In genomic region chr20:44884907-44885391, GRCh38 we compare ENCODE assay signal across 8 cellular contexts. TPM values are rescaled to one million over a fixed set of nuclear protein-coding genes. Genes with fewer than 3 reads are reported as not detected.
A peak's percentile ranks its signal among the peaks of the same experiment; 100 is the strongest.
DNase-seq lines count a peak whose midpoint lies in the region; ATAC-seq, FAIRE-seq and TF ChIP-seq lines count a peak whose summit lies in the region.

No MANE protein-coding gene starts in this region.

- H3K36me3 ChIP-seq in ACC112 (ENCODE audit: insufficient read depth, low read length) (peaks cover 16% of the 10 kb centered on the region), bronchial epithelial cell (ENCODE audit: control insufficient read depth, insufficient read depth, low read length) (no peaks in the 10 kb centered on the region), muscle layer of colon (ENCODE audit: insufficient read depth, low read length) (peaks cover 7% of the 10 kb centered on the region)

- peaks cover 44% of the 10 kb centered on the region for H3K79me2 ChIP-seq in ACC112 (ENCODE audit: control insufficient read depth, insufficient read depth, low read length, unreplicated experiment)

- no peak for DNase-seq in bronchial epithelial cell (ENCODE audit: low read depth)
- no peak for DNase-seq in hepatic stellate cell (ENCODE audit: low spot score)
- DNase-seq in inferior parietal cortex (ENCODE audit: extremely low spot score), result no peak
- DNase-seq in effector CD8-positive, alpha-beta T cell (lab: John Stamatoyannopoulos, UW), result no peak

- H3K4me3 ChIP-seq in ACC112 (ENCODE audit: low read depth, low read length) (peak overlapping the region; percentile 94), bronchial epithelial cell (ENCODE audit: low read depth, low read length) (peak overlapping the region; percentile 88), muscle layer of colon (ENCODE audit: low read depth in 1 of 2, low read length in 2 of 2) (peak overlapping the region; percentile 71 to 98)

- ATAC-seq in HG03469 (IDR thresholded peaks at IDR 0.05; ENCODE audit: unreplicated experiment) (peak; percentile 16), GM21528 (IDR thresholded peaks at IDR 0.05; ENCODE audit: low FRiP score, unreplicated experiment) (no peak)

- H2AFZ ChIP-seq in ACC112 (ENCODE audit: low read length, unreplicated experiment), result peak overlapping the region; percentile 95

- no peaks in the 10 kb centered on the region for H3K9me3 ChIP-seq in muscle layer of colon (ENCODE audit: low read length)

- H3K27me3 ChIP-seq in ACC112 (ENCODE audit: insufficient read depth, low read length), result no peaks in the 10 kb centered on the region
- no peaks in the 10 kb centered on the region for H3K27me3 ChIP-seq in bronchial epithelial cell (ENCODE audit: control insufficient read depth, insufficient read depth, low read length)
- no peaks in the 10 kb centered on the region for H3K27me3 ChIP-seq in muscle layer of colon (ENCODE audit: control insufficient read depth in 1 of 2, insufficient read depth in 2 of 2, low read length in 2 of 2)

- H3K27ac ChIP-seq in ACC112 (ENCODE audit: low read depth, low read length), result no peak overlapping the region
- H3K27ac ChIP-seq in muscle layer of colon (ENCODE audit: low read depth, low read length), result peak overlapping the region; percentile 78

- H3K4me1 ChIP-seq in ACC112 (ENCODE audit: control insufficient read depth, insufficient read depth, low read length, unreplicated experiment), result peaks cover 34% of the 10 kb centered on the region
- H3K4me1 ChIP-seq in muscle layer of colon (ENCODE audit: insufficient read depth, low read length), result peaks cover 44% of the 10 kb centered on the region

- no peak for FAIRE-seq in bronchial epithelial cell (lab: Jason Lieb, UNC)

- no peak for TF ChIP-seq CTCF in bronchial epithelial cell (IDR thresholded peaks at IDR 0.05; ENCODE audit: insufficient read depth, low read length, severe bottlenecking)

- peak overlapping the region; percentile 54 for H3K9ac ChIP-seq in muscle layer of colon (ENCODE audit: low read length)

RNA-seq across cellular contexts. Expression of gene YWHAB, which starts 0.6 kb away (rescaled TPM):
- 43.2 and 70.8 TPM in 2 replicates for total RNA-seq in bronchial epithelial cell

RNA-seq across cellular contexts. Expression of gene PABPC1L, which starts 24.9 kb away (rescaled TPM):
- total RNA-seq in bronchial epithelial cell, result 17.1 and 24.2 TPM in 2 replicates
